Comparison of ENCODE assay signal across 19 cellular contexts in the genomic region with DNA sequence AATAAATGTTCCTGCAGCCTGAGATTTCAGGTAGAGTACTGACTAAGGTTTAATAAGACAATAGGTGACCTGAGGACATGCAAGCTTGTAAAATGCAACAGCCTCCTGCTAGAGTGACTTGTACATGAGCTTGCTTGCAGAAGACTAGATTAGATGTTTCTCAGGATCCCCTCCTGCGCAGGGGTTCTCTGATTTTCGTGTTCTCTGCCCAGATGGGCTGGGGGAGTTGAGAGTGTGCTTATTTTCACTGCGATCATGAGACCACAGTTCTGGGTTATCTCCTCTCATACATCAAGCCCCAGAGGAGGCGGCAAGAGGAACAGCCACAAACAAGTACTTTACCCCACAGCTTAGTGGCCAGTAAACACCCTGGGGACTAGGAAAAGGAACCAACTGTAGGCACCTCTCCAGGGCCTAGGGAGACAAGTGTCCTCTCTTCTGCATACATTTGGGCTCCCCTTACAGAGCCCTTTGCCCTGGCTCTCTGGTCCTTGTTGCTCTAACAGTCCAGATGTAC. TPM values are rescaled to one million over a fixed set of nuclear protein-coding genes. Genes with fewer than 3 reads are reported as not detected.
DNase-seq lines count a peak whose midpoint lies in the region; ATAC-seq and TF ChIP-seq lines count a peak whose summit lies in the region.
"Had no signal": no experiment of that assay in that cellular context is flagged by ENCODE, and none has a peak within 500 bp of the region (broad histone marks: within the 10 kb centered on the region; RNA-seq: fewer than 3 reads in every experiment).

No MANE protein-coding gene starts in this region.

- H3K4me3 Mint-ChIP-seq in activated CD8-positive, alpha-beta T cell treated with anti-CD3 and anti-CD28 coated beads, Interleukin-2, amount 10 ng/mL, durations not matched to agents 7 days and 5 days = no peak overlapping the region
- H3K4me3 Mint-ChIP-seq: CD8-positive, alpha-beta memory T cell had no signal

- H4K20me1 ChIP-seq in osteoblast (ENCODE audit: insufficient read depth, low read length) = no peaks in the 10 kb centered on the region

- peaks cover 4% of the 10 kb centered on the region for H3K4me1 ChIP-seq in osteoblast (ENCODE audit: insufficient read depth, low read length)

- H3K27ac Mint-ChIP-seq in activated CD8-positive, alpha-beta T cell treated with anti-CD3 and anti-CD28 coated beads, Interleukin-2, amount 10 ng/mL, durations not matched to agents 7 days and 5 days = no peak overlapping the region

- no peaks in the 10 kb centered on the region for H3K36me3 ChIP-seq in osteoblast (ENCODE audit: insufficient read depth, low read length)
- H3K36me3 ChIP-seq: MG63 had no signal

- peak overlapping the region; percentile 81 for H3K27ac ChIP-seq in VCaP
- H3K27ac ChIP-seq in osteoblast (ENCODE audit: low read depth, low read length) = no peak overlapping the region
- H3K27ac ChIP-seq: KMS-11 had no signal

- TF ChIP-seq CTCF in LNCaP clone FGC (IDR thresholded peaks at IDR 0.05; ENCODE audit: control insufficient read depth, extremely low read depth, insufficient read depth) (no peak), VCaP (conservative IDR thresholded peaks at IDR 0.05) (no peak), osteoblast (IDR thresholded peaks at IDR 0.05; ENCODE audit: extremely low read depth, low read depth, low read length) (no peak)

- H3K27me3 Mint-ChIP-seq in activated CD8-positive, alpha-beta T cell treated with anti-CD3 and anti-CD28 coated beads, Interleukin-2, amount 10 ng/mL, durations not matched to agents 7 days and 5 days (ENCODE audit: low read depth) = no peaks in the 10 kb centered on the region

- no peaks in the 10 kb centered on the region for H3K36me3 Mint-ChIP-seq in activated CD8-positive, alpha-beta T cell treated with anti-CD3 and anti-CD28 coated beads, Interleukin-2, amount 10 ng/mL, durations not matched to agents 7 days and 5 days (ENCODE audit: low read depth)
- H3K36me3 Mint-ChIP-seq: CD8-positive, alpha-beta memory T cell had no signal

- H3K9me3 ChIP-seq in osteoblast (ENCODE audit: low read depth, low read length) = no peaks in the 10 kb centered on the region
- H3K9me3 ChIP-seq: MG63 had no signal

- POLR2A ChIA-PET in activated CD8-positive, alpha-beta T cell treated with anti-CD3 and anti-CD28 coated beads, Interleukin-2, amount 10 ng/mL, durations not matched to agents 7 days and 5 days (lab: Charles Lee) = interaction anchor here (1.4 kb wide), 1 partner anchor 104 kb away, joined by 3 read pairs; no protein-coding TSS in a partner anchor

- H3K4me2 ChIP-seq in osteoblast (ENCODE audit: insufficient read depth, low read length) = no peak overlapping the region
- H3K4me2 ChIP-seq: KMS-11 had no signal

- no peaks in the 10 kb centered on the region for H3K27me3 ChIP-seq in osteoblast (ENCODE audit: insufficient read depth, low read length)
- H3K27me3 ChIP-seq: MG63 had no signal

- CTCF ChIA-PET in activated CD8-positive, alpha-beta T cell treated with anti-CD3 and anti-CD28 coated beads, Interleukin-2, amount 10 ng/mL, durations not matched to agents 7 days and 5 days (lab: Charles Lee) = interaction anchor here (11.2 kb wide), 1 partner anchor 14 kb away, joined by 81 read pairs; no protein-coding TSS in a partner anchor

- no peaks in the 10 kb centered on the region for H3K4me1 Mint-ChIP-seq in activated CD8-positive, alpha-beta T cell treated with anti-CD3 and anti-CD28 coated beads, Interleukin-2, amount 10 ng/mL, durations not matched to agents 7 days and 5 days (ENCODE audit: low read depth)
- H3K4me1 Mint-ChIP-seq: CD8-positive, alpha-beta memory T cell had no signal

- no peak overlapping the region for H3K4me3 ChIP-seq in LNCaP clone FGC (ENCODE audit: low read depth, low read length)
- H3K4me3 ChIP-seq in osteoblast (ENCODE audit: insufficient read depth, low read length) = no peak overlapping the region
- H3K4me3 ChIP-seq: MG63 had no signal

- H3K9me3 Mint-ChIP-seq in activated CD8-positive, alpha-beta T cell treated with anti-CD3 and anti-CD28 coated beads, Interleukin-2, amount 10 ng/mL, durations not matched to agents 7 days and 5 days (ENCODE audit: insufficient read depth) = no peaks in the 10 kb centered on the region
- H3K9me3 Mint-ChIP-seq: CD8-positive, alpha-beta memory T cell had no signal

- no peak overlapping the region for H2AFZ ChIP-seq in osteoblast (ENCODE audit: low read length)

- DNase-seq in CMK (ENCODE audit: low read depth) (peak; percentile 42), LNCaP clone FGC (ENCODE audit: low read depth) (peak; percentile 59), osteoblast (ENCODE audit: insufficient read length, low spot score, missing footprints) (peak; percentile 15), dedifferentiated amniotic fluid mesenchymal stem cell (ENCODE audit: extremely low spot score) (no peak), LoVo (ENCODE audit: low spot score) (no peak)
- DNase-seq in activated CD4-positive, CD25-positive, alpha-beta regulatory T cell treated with anti-CD3 and anti-CD28 coated beads, Interleukin-2, amount 50 U/mL, for 72 hours = no peak
- DNase-seq in activated CD8-positive, alpha-beta T cell treated with anti-CD3 and anti-CD28 coated beads, Interleukin-2, amount 10 ng/mL, durations not matched to agents 7 days and 5 days = no peak
- DNase-seq: CD8-positive, alpha-beta memory T cell; GDM1; GOT3; MG63; NCI-H1105; NCI-H1694 treated with DMSO at 0.1 percent for 48 hours; NCI-H345; NCI-H526 treated with DMSO at 0.1 percent for 48 hours; RPMI8226; SIG-M5 had no signal

- H3K79me2 ChIP-seq in osteoblast (ENCODE audit: insufficient read depth, low read length) = no peaks in the 10 kb centered on the region

- no peak for ATAC-seq in activated CD8-positive, alpha-beta T cell treated with anti-CD3 and anti-CD28 coated beads, Interleukin-2, amount 10 ng/mL, durations not matched to agents 7 days and 5 days

RNA-seq across cellular contexts. Expression of a gene that starts 8.0 kb away (rescaled TPM):
- total RNA-seq in osteoblast = 1.5 and 1.8 TPM in 2 replicates
- total RNA-seq in activated CD8-positive, alpha-beta T cell treated with anti-CD3 and anti-CD28 coated beads, Interleukin-2, amount 10 ng/mL, durations not matched to agents 7 days and 5 days = 1 to 10 TPM; 2.3 to 2.8 TPM

RNA-seq across cellular contexts. Expression of a gene that starts 33.3 kb away (rescaled TPM):
- under 0.01 TPM in 1 of 2 replicates, not detected in the other for total RNA-seq in osteoblast
- total RNA-seq in activated CD8-positive, alpha-beta T cell treated with anti-CD3 and anti-CD28 coated beads, Interleukin-2, amount 10 ng/mL, durations not matched to agents 7 days and 5 days = not detected
- total RNA-seq: CD8-positive, alpha-beta memory T cell had no signal

RNA-seq across cellular contexts. Expression of a gene that starts 45.5 kb away (rescaled TPM):
- 16.5 and 19.5 TPM in 2 replicates for total RNA-seq in osteoblast
- 10 to 100 TPM; 20.3 to 22.0 TPM for total RNA-seq in activated CD8-positive, alpha-beta T cell treated with anti-CD3 and anti-CD28 coated beads, Interleukin-2, amount 10 ng/mL, durations not matched to agents 7 days and 5 days

Comparison
In these comparisons a context has a peak if more than half of its experiments do, and no peak if none do; other contexts are left out.
1. DNase-seq: peak in CMK (single experiment), LNCaP clone FGC (single experiment) and osteoblast (single experiment); none in dedifferentiated amniotic fluid mesenchymal stem cell (single experiment), activated CD4-positive, CD25-positive, alpha-beta regulatory T cell treated with anti-CD3 and anti-CD28 coated beads, Interleukin-2, amount 50 U/mL, for 72 hours (single experiment), activated CD8-positive, alpha-beta T cell treated with anti-CD3 and anti-CD28 coated beads, Interleukin-2, amount 10 ng/mL, durations not matched to agents 7 days and 5 days (single experiment) and LoVo (single experiment).